ENCODE assay signal across 15 cellular contexts in genomic region chr4:169062861-169063197, GRCh38. TPM values are rescaled to one million over a fixed set of nuclear protein-coding genes. Genes with fewer than 3 reads are reported as not detected.
DNase-seq lines count a peak whose midpoint lies in the region; ATAC-seq and TF ChIP-seq lines count a peak whose summit lies in the region.
"Had no signal": no experiment of that assay in that cellular context is flagged by ENCODE, and none has a peak within 500 bp of the region (broad histone marks: within the 10 kb centered on the region; RNA-seq: fewer than 3 reads in every experiment).

No MANE protein-coding gene starts in this region.

- peak overlapping the region; percentile 55 for H3K4me3 ChIP-seq in coronary artery
- H3K4me3 ChIP-seq in right lobe of liver, result no peak overlapping the region
- no peak overlapping the region for H3K4me3 ChIP-seq in stomach

- H3K9me3 ChIP-seq in right lobe of liver, result no peaks in the 10 kb centered on the region
- H3K9me3 ChIP-seq in stomach, result no peaks in the 10 kb centered on the region

- no peaks in the 10 kb centered on the region for H3K27me3 ChIP-seq in right lobe of liver
- H3K27me3 ChIP-seq in stomach, result no peaks in the 10 kb centered on the region

- peak; percentile 6 to 36 (median 12) for ATAC-seq in right lobe of liver
- ATAC-seq in GM18502 (IDR thresholded peaks at IDR 0.05; ENCODE audit: poor library complexity, unreplicated experiment), result no peak
- ATAC-seq: SK-N-SH treated with all-trans-retinoic acid at 6 μM for 48 hours had no signal

- TF ChIP-seq CTCF in coronary artery (IDR thresholded peaks at IDR 0.05), result no peak
- TF ChIP-seq CTCF in right lobe of liver (IDR thresholded peaks at IDR 0.05), result no peak
- no peak for TF ChIP-seq CTCF in stomach (IDR thresholded peaks at IDR 0.05)

- intact Hi-C loops in right lobe of liver (cut with DNase I) (no loop called here), stomach (cut with DNase I; ENCODE audit: low total_unique reads) (no loop called here)

- peak overlapping the region; percentile 64 to 73 for H3K27ac ChIP-seq in coronary artery
- H3K27ac ChIP-seq in right lobe of liver, result peak overlapping the region in 2 of 3 donors; percentile 78 to 82
- peak overlapping the region; percentile 28 to 77 (median 64) for H3K27ac ChIP-seq in stomach
- H3K27ac ChIP-seq: KMS-11 had no signal

- H3K36me3 ChIP-seq in right lobe of liver (no peaks in the 10 kb centered on the region), stomach (no peaks in the 10 kb centered on the region)

- peak; percentile 62 for DNase-seq in NCI-H226
- no peak for DNase-seq in coronary artery (ENCODE audit: low spot score)
- DNase-seq in right lobe of liver, result no peak
- no peak for DNase-seq in stomach
- DNase-seq in nucleus accumbens (lab: John Stamatoyannopoulos, UW), result no peak
- no peak for DNase-seq in DMS79 treated with DMSO at 0.1 percent for 48 hours (lab: John Stamatoyannopoulos, UW)
- no peak for DNase-seq in hippocampal formation (lab: John Stamatoyannopoulos, UW)
- DNase-seq: activated CD4-positive, alpha-beta T cell treated with anti-CD3 and anti-CD28 coated beads for 1 hour; AML-193; caudate nucleus; NCI-H2029 treated with DMSO at 0.1 percent for 48 hours; retina had no signal

- WGBS in right lobe of liver (ENCODE audit: insufficient coverage, low coverage, low lambda C conversion rate, missing lambda C conversion rate), result 34% methylated on average over 5 of the region's 5 CpGs
- WGBS in stomach, 5 donors, result 21 to 36% (median 30%) methylated on average over 5 of the region's 5 CpGs

- TF ChIP-seq EP300 in stomach (IDR thresholded peaks at IDR 0.05), result no peak

- H3K4me1 ChIP-seq in right lobe of liver (peaks cover 0 to 31% (median 9%) of the 10 kb centered on the region in 4 donors), stomach (peaks cover 0 to 40% (median 25%) of the 10 kb centered on the region in 4 donors)

- TF ChIP-seq POLR2A in right lobe of liver (IDR thresholded peaks at IDR 0.05), result no peak
- no peak for TF ChIP-seq POLR2A in stomach (IDR thresholded peaks at IDR 0.05)

RNA-seq across cellular contexts. Expression of gene CBR4, which starts 52.8 kb away (rescaled TPM):
- total RNA-seq in right lobe of liver (10 to 100 TPM; 20.3 to 41.5 (median 22.7) TPM), stomach (10 to 100 TPM in 4 of 5 donors, not detected in 1; 13.4 to 48.7 (median 16.4) TPM)
- polyA plus RNA-seq in stomach, result 1 to 10 TPM; 4.1 to 6.8 (median 6.7) TPM
